ENCODE assay signal across 10 cellular contexts in genomic region chr12:14273911-14274306, GRCh38.
DNase-seq lines count a peak whose midpoint lies in the region; ATAC-seq and TF ChIP-seq lines count a peak whose summit lies in the region.
"Had no signal": no experiment of that assay in that cellular context is flagged by ENCODE, and none has a peak within 500 bp of the region (broad histone marks: within the 10 kb centered on the region; RNA-seq: fewer than 3 reads in every experiment).

No MANE protein-coding gene starts in this region.

- H3K9me3 ChIP-seq in neutrophil: no peaks in the 10 kb centered on the region

- no peaks in the 10 kb centered on the region for H3K36me3 ChIP-seq in neutrophil

- peaks cover 63 to 77% of the 10 kb centered on the region in 2 experiments for H3K4me1 ChIP-seq in neutrophil (ENCODE audit: control insufficient read depth in 1 of 2, insufficient read depth in 1 of 2, low read depth in 1 of 2, low read length in 1 of 2)

- TF ChIP-seq CTCF in GM12865 (IDR thresholded peaks at IDR 0.05; ENCODE audit: insufficient read depth, low read depth, low read length, missing control alignments): no peak
- TF ChIP-seq CTCF in neutrophil (IDR thresholded peaks at IDR 0.05): no peak
- no peak for TF ChIP-seq CTCF in omental fat pad (IDR thresholded peaks at IDR 0.05)

- H3K4me3 ChIP-seq in GM12865 (ENCODE audit: low read depth, low read length) (no peak overlapping the region; the same call in 1 of the 2 replicates), neutrophil (ENCODE audit: low read depth in 1 of 2, low read length in 1 of 2) (peak overlapping the region; percentile 58 to 60)

- no peak for ATAC-seq in omental fat pad (ENCODE audit: low FRiP score)

- H3K27ac ChIP-seq in cingulate gyrus (ENCODE audit: low read depth, low read length) (peak overlapping the region; percentile 63), neutrophil (peak overlapping the region; percentile 94)

- peak; percentile 81 for DNase-seq in GM12865 (ENCODE audit: low read depth)
- DNase-seq in LHCN-M2 (ENCODE audit: low read depth): peak; percentile 81
- DNase-seq in HCEC 1CT: no peak
- DNase-seq in AML-193 (lab: John Stamatoyannopoulos, UW): no peak
- DNase-seq in omental fat pad (ENCODE audit: low spot score): no peak
- DNase-seq in amniotic stem cell (lab: John Stamatoyannopoulos, UW): no peak
- DNase-seq: activated T-cell treated with anti-CD3 and anti-CD28 coated beads for 4 hours, islet precursor cell had no signal

- H3K27me3 ChIP-seq in neutrophil: no peaks in the 10 kb centered on the region

Comparison
In these comparisons a context has a peak if more than half of its experiments do, and no peak if none do; other contexts are left out.
1. DNase-seq: peak in GM12865 (single experiment) and LHCN-M2 (single experiment); none in HCEC 1CT (single experiment), AML-193 (0 of 2), omental fat pad (single experiment) and amniotic stem cell (single experiment).